ENCODE assay signal across 14 cellular contexts in the genomic region with DNA sequence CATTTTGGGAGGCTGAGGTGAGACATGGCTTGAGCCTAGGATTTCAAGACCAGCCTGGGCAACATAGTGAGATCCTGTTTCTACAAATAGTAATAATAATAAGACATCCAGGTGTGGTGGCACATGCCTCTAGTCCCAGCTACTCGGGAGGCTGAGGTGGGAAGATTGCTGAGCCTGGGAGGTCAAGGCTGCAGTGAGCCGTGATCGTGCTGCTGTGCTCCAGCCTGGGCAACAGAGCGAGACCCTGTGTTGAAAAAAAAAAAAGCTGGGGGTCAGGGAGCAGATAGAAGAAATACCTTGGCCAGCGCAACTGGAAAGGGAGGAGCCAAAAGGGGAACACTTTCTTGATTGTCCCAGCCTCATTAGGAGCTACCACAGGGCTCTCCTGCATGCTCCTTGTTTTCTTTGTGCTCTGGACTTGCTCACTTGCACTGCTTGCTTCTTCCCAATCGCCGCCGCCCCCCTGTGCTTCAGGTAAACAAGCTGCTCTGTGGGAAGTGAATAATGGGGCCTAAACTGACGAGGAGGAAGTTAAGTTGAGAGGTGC. TPM values are rescaled to one million over a fixed set of nuclear protein-coding genes. Genes with fewer than 3 reads are reported as not detected.
DNase-seq lines count a peak whose midpoint lies in the region; ATAC-seq and TF ChIP-seq lines count a peak whose summit lies in the region.
"Had no signal": no experiment of that assay in that cellular context is flagged by ENCODE, and none has a peak within 500 bp of the region (broad histone marks: within the 10 kb centered on the region; RNA-seq: fewer than 3 reads in every experiment).

No MANE protein-coding gene starts in this region.

- H3K4me3 ChIP-seq in psoas muscle (no peak overlapping the region), adrenal gland (no peak overlapping the region)
- H3K4me3 ChIP-seq: SJCRH30, skin epidermis had no signal

- TF ChIP-seq CTCF in VCaP (conservative IDR thresholded peaks at IDR 0.05), result no peak
- no peak for TF ChIP-seq CTCF in psoas muscle (IDR thresholded peaks at IDR 0.05)
- TF ChIP-seq CTCF in adrenal gland (IDR thresholded peaks at IDR 0.05), result no peak

- no peak for TF ChIP-seq POLR2A in adrenal gland (IDR thresholded peaks at IDR 0.05)

- peak overlapping the region; percentile 83 for H3K27ac ChIP-seq in VCaP
- H3K27ac ChIP-seq in psoas muscle, result peak overlapping the region; percentile 18
- no peak overlapping the region for H3K27ac ChIP-seq in caudate nucleus (ENCODE audit: low read depth, low read length)
- peak overlapping the region in 2 of 5 donors; percentile 56 to 59 for H3K27ac ChIP-seq in adrenal gland
- H3K27ac ChIP-seq: SJCRH30 had no signal

- H3K4me1 ChIP-seq in psoas muscle (peaks cover 6% of the 10 kb centered on the region), adrenal gland (replicated peaks in 1 of 2) (peaks cover 7 to 46% of the 10 kb centered on the region in 2 donors)

- H3K36me3 ChIP-seq in psoas muscle (ENCODE audit: insufficient read depth in 1 of 2, low read depth in 1 of 2) (peaks cover 4 to 22% of the 10 kb centered on the region in 2 donors), adrenal gland (replicated peaks in 1 of 2) (peaks cover 0 to 11% of the 10 kb centered on the region in 2 donors)

- H3K27me3 ChIP-seq in psoas muscle (ENCODE audit: insufficient read depth in 3 of 3, low read length in 2 of 3) (no peaks in the 10 kb centered on the region), adrenal gland (no peaks in the 10 kb centered on the region)
- H3K27me3 ChIP-seq: SJCRH30 had no signal

- no peaks in the 10 kb centered on the region for H3K9me3 ChIP-seq in psoas muscle
- no peaks in the 10 kb centered on the region for H3K9me3 ChIP-seq in adrenal gland (replicated peaks in 1 of 3)
- H3K9me3 ChIP-seq: SJCRH30 had no signal

- intact Hi-C loops in psoas muscle (cut with DNase I) (no loop called here), adrenal gland (cut with DNase I) (no loop called here)

- 86 to 89% (median 87%) methylated on average over 9 of the region's 9 CpGs for WGBS in psoas muscle, 3 donors
- 61 to 71% (median 62%) methylated on average over 9 of the region's 9 CpGs for WGBS in adrenal gland, 4 donors

- no peak for ATAC-seq in psoas muscle
- ATAC-seq in GM18870 (IDR thresholded peaks at IDR 0.05; ENCODE audit: unreplicated experiment), result no peak
- no peak for ATAC-seq in HG03442 (IDR thresholded peaks at IDR 0.05; ENCODE audit: unreplicated experiment)
- ATAC-seq: natural killer cell treated with Interleukin-12 subunit alpha and Interleukin-12 subunit beta and Interleukin-15 and Interleukin-18, amount 100 ng/mL, for 72 hours had no signal

- peak; percentile 84 for DNase-seq in ELF-1 (ENCODE audit: low read depth, low spot score)
- DNase-seq in islet precursor cell, result peak; percentile 77
- no peak for DNase-seq in psoas muscle
- DNase-seq in caudate nucleus (lab: John Stamatoyannopoulos, UW), result no peak
- DNase-seq in adrenal gland, result no peak
- DNase-seq: activated gamma-delta T cell treated with Interleukin-2 at 50 U/mL for 16 hours, DMS 273 treated with DMSO at 0.1 percent for 48 hours, foreskin melanocyte, SJCRH30 had no signal

RNA-seq across cellular contexts. Expression of gene PBX1, which starts 31.1 kb away (rescaled TPM):
- total RNA-seq in psoas muscle (10 to 100 TPM; 59.3 to 69.9 (median 64.4) TPM), adrenal gland (100 to 1,000 TPM in 4 of 8 donors, 10 to 100 TPM in 4; 53.3 to 294 (median 111) TPM)
- polyA plus RNA-seq in psoas muscle (10 to 100 TPM; 10.6 to 36.8 (median 24.5) TPM), adrenal gland (100 to 1,000 TPM in 1 of 3 donors, 10 to 100 TPM in 2; 13.0 to 153 (median 17.3) TPM)

Comparison
In these comparisons a context has a peak if more than half of its experiments do, and no peak if none do; other contexts are left out.
1. DNase-seq: peak in ELF-1 (single experiment) and islet precursor cell (single experiment); none in psoas muscle (0 of 2), caudate nucleus (0 of 61) and adrenal gland (0 of 7).